In the genomic region with DNA sequence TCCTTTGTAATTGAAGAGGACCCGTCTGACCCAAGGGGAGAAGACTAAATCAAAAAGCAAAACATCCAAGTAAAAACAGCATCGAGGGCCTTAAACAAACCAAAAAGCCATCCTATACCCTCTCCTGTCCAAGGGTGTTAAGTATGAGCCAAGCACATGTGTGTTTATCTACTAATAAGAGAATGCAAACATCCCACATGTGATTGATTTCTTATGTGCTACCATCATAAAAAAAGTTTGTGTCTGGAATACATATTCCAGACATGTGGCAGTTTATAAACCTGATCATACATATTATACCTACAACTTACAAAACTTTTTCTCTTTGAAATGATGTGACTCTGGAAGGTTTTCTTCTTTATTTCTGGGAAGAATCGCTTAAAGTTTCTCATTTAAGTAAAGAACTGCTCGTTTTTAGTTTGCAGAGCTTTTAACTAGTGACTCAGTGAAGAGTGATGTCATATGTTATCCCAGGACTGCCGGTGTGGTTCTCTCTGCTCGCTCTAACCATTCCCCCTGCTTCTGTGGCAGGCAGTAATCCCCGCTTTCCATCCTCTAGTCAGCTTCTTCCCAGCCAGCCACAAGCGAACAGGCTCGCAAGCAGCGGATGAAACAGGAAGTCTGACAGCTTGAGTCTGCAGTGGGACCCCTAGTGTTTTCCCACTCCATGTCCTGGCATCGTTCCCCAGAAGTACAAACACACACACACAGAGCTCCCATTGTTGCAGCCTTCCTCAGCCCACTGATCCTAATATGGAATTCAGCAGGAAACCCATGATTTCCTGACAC, we compare ENCODE assay signal across 9 cellular contexts. TPM values are rescaled to one million over a fixed set of nuclear protein-coding genes. Genes with fewer than 3 reads are reported as not detected.
DNase-seq lines count a peak whose midpoint lies in the region; ATAC-seq and TF ChIP-seq lines count a peak whose summit lies in the region.
"Had no signal": no experiment of that assay in that cellular context is flagged by ENCODE, and none has a peak within 500 bp of the region (broad histone marks: within the 10 kb centered on the region; RNA-seq: fewer than 3 reads in every experiment).

No MANE protein-coding gene starts in this region.

- H3K27me3 Mint-ChIP-seq in naive thymus-derived CD8-positive, alpha-beta T cell: peaks cover 5 to 16% (median 13%) of the 10 kb centered on the region in 5 donors

- no peaks in the 10 kb centered on the region for H3K36me3 Mint-ChIP-seq in naive thymus-derived CD8-positive, alpha-beta T cell
- H3K36me3 Mint-ChIP-seq: CD4-positive, CD25-positive, alpha-beta regulatory T cell had no signal

- H3K27me3 ChIP-seq in muscle layer of duodenum (ENCODE audit: low read depth, low read length): no peaks in the 10 kb centered on the region

- no peaks in the 10 kb centered on the region for H3K4me1 Mint-ChIP-seq in naive thymus-derived CD8-positive, alpha-beta T cell
- H3K4me1 Mint-ChIP-seq: CD4-positive, CD25-positive, alpha-beta regulatory T cell had no signal

- peak overlapping the region; percentile 98 for H3K27ac ChIP-seq in muscle layer of duodenum (ENCODE audit: low read length)

- POLR2A ChIA-PET in naive thymus-derived CD8-positive, alpha-beta T cell (lab: Charles Lee): no interaction called here

- H3K36me3 ChIP-seq in muscle layer of duodenum (ENCODE audit: control insufficient read depth in 1 of 2, insufficient read depth in 2 of 2, low read length in 2 of 2): peaks cover 0 to 5% of the 10 kb centered on the region in 2 donors

- peaks cover 0 to 7% of the 10 kb centered on the region in 2 donors for H3K4me1 ChIP-seq in muscle layer of duodenum (ENCODE audit: control insufficient read depth in 1 of 2, insufficient read depth in 2 of 2, low read length in 2 of 2)

- peak; percentile 0 for DNase-seq in NOMO-1 treated with DMSO at 0.1 percent for 48 hours (lab: John Stamatoyannopoulos, UW; ENCODE audit: unreplicated experiment)
- DNase-seq in NOMO-1 treated with dmso at 0.1 percent for 144 hours (lab: John Stamatoyannopoulos, UW; ENCODE audit: unreplicated experiment): no peak
- DNase-seq in RPMI7951 (ENCODE audit: low read depth): peak; percentile 81
- DNase-seq in fibroblast of mammary gland (ENCODE audit: low read depth): peak; percentile 88
- no peak for DNase-seq in stimulated activated naive CD4-positive, alpha-beta T cell (lab: John Stamatoyannopoulos, UW)
- DNase-seq in naive thymus-derived CD8-positive, alpha-beta T cell: no peak
- DNase-seq: CD4-positive, CD25-positive, alpha-beta regulatory T cell had no signal

- no peak overlapping the region for H3K4me3 Mint-ChIP-seq in naive thymus-derived CD8-positive, alpha-beta T cell
- H3K4me3 Mint-ChIP-seq: CD4-positive, CD25-positive, alpha-beta regulatory T cell had no signal

- peaks cover 0 to 4% (median 0%) of the 10 kb centered on the region in 9 donors for H3K9me3 Mint-ChIP-seq in naive thymus-derived CD8-positive, alpha-beta T cell

- no peak overlapping the region for H3K27ac Mint-ChIP-seq in naive thymus-derived CD8-positive, alpha-beta T cell
- H3K27ac Mint-ChIP-seq: CD4-positive, CD25-positive, alpha-beta regulatory T cell had no signal

- no peak for ATAC-seq in naive thymus-derived CD8-positive, alpha-beta T cell
- ATAC-seq in HG03095 (IDR thresholded peaks at IDR 0.05; ENCODE audit: unreplicated experiment): no peak

- TF ChIP-seq CTCF in fibroblast of mammary gland (conservative IDR thresholded peaks at IDR 0.05; ENCODE audit: control insufficient read depth, insufficient read depth, low read depth, low read length): peak; percentile 11

- H3K4me3 ChIP-seq in fibroblast of mammary gland (ENCODE audit: control insufficient read depth, low read depth, low read length) (peak overlapping the region; percentile 40), muscle layer of duodenum (ENCODE audit: low read depth in 1 of 2, low read length in 2 of 2) (peak overlapping the region; percentile 61 to 73)

- H3K9me3 ChIP-seq in muscle layer of duodenum (ENCODE audit: control insufficient read depth in 1 of 2, low read length in 2 of 2): no peaks in the 10 kb centered on the region

RNA-seq across cellular contexts. Expression of a gene that starts 0.4 kb away (rescaled TPM):
- total RNA-seq in RPMI7951 (2014; rRNA removed; shearing (Covaris generic)): 0.10 and 0.12 TPM in 2 replicates
- total RNA-seq in naive thymus-derived CD8-positive, alpha-beta T cell: not detected
- polyA plus RNA-seq in naive thymus-derived CD8-positive, alpha-beta T cell: not detected
- total RNA-seq: CD4-positive, CD25-positive, alpha-beta regulatory T cell had no signal
- polyA plus RNA-seq: CD4-positive, CD25-positive, alpha-beta regulatory T cell had no signal

Comparison
In these comparisons a context has a peak if more than half of its experiments do, and no peak if none do; other contexts are left out.
1. DNase-seq: peak in NOMO-1 treated with DMSO at 0.1 percent for 48 hours (single experiment), RPMI7951 (single experiment) and fibroblast of mammary gland (single experiment); none in NOMO-1 treated with dmso at 0.1 percent for 144 hours (single experiment), stimulated activated naive CD4-positive, alpha-beta T cell (0 of 6) and naive thymus-derived CD8-positive, alpha-beta T cell (0 of 10).